15 cellular contexts compared by ENCODE assay signal in the genomic region with DNA sequence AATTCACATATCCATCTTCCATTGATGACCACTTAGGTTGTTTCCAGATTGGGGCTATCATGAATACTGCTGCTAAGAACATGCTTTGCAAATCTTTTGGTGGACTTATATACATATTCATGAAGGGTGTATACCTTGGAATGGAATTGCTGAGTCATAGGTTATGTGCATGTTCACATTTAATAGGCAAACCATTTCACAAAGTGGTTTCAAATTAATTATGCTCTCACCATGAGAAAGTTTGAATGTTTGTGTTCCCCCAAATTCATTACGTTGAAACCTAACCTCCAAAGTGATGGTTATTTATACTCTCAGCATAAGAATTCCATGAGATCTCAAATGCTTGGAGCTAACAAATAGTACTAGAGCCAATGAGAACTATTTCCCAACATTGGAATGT.
A peak's percentile ranks its signal among the peaks of the same experiment; 100 is the strongest.
DNase-seq lines count a peak whose midpoint lies in the region; ATAC-seq and TF ChIP-seq lines count a peak whose summit lies in the region.
"Had no signal": no experiment of that assay in that cellular context is flagged by ENCODE, and none has a peak within 500 bp of the region (broad histone marks: within the 10 kb centered on the region; RNA-seq: fewer than 3 reads in every experiment).

No MANE protein-coding gene starts in this region.

- in situ Hi-C loops in GM23248 (cut with MboI), result no loop called here

- POLR2A ChIA-PET in PC-3 (lab: Charles Lee; ENCODE audit: unreplicated experiment), result no interaction called here

- peaks cover 13% of the 10 kb centered on the region for H3K4me1 ChIP-seq in GM23248 (ENCODE audit: insufficient read depth)
- no peaks in the 10 kb centered on the region for H3K4me1 ChIP-seq in PC-3 (ENCODE audit: insufficient read depth, low read length)

- peaks cover 9% of the 10 kb centered on the region for H3K36me3 Mint-ChIP-seq in progenitor cell of endocrine pancreas (ENCODE audit: insufficient read depth)

- no peaks in the 10 kb centered on the region for H3K9me3 ChIP-seq in GM23248 (ENCODE audit: low read depth)
- H3K9me3 ChIP-seq in PC-3 (ENCODE audit: low read length), result no peaks in the 10 kb centered on the region

- no TSS peak for BruUV-seq in PC-3 (replicated peaks; lab: Mats Ljungman, UMichigan)

- H3K4me3 ChIP-seq in GM23248 (no peak overlapping the region), PC-3 (ENCODE audit: low read length) (no peak overlapping the region), choroid plexus epithelial cell (ENCODE audit: low read depth, low read length) (no peak overlapping the region)

- DNase-seq in GM23248 (peak; percentile 4), PC-3 (peak; percentile 10), choroid plexus epithelial cell (ENCODE audit: low read depth) (peak; percentile 48), kidney tubule cell (ENCODE audit: low spot score) (peak; percentile 13), progenitor cell of endocrine pancreas (ENCODE audit: low spot score, unreplicated experiment) (no peak), retina (no peak)
- DNase-seq in stimulated activated CD4-positive, alpha-beta T cell treated with anti-CD3 and anti-CD28 coated beads, Interleukin-12 subunit alpha, Interleukin-12 subunit beta, amount 100 ng/mL, for 4 hours, result no peak
- DNase-seq: CD8-positive, alpha-beta T cell; EL; KBM-7; NCI-H1105; NCI-H1694 treated with DMSO at 0.1 percent for 48 hours; NCI-H446 treated with DMSO at 0.1 percent for 48 hours; NCI-H774; SHP77 treated with DMSO at 0.1 percent for 48 hours had no signal

- CTCF ChIA-PET in PC-3 (lab: Charles Lee), result no interaction called here

- H3K27me3 Mint-ChIP-seq in progenitor cell of endocrine pancreas, result no peaks in the 10 kb centered on the region

- H3K36me3 ChIP-seq in GM23248 (ENCODE audit: low read depth) (no peaks in the 10 kb centered on the region; the same call in 1 of the 2 replicates), PC-3 (ENCODE audit: low read depth, low read length) (no peaks in the 10 kb centered on the region)

- H3K9ac ChIP-seq in GM23248 (no peak overlapping the region), PC-3 (ENCODE audit: low read length) (no peak overlapping the region)

- peaks cover 11% of the 10 kb centered on the region for H3K4me1 Mint-ChIP-seq in progenitor cell of endocrine pancreas (ENCODE audit: low read depth)

- H3K27me3 ChIP-seq in GM23248 (replicated peaks; ENCODE audit: insufficient read depth) (no peaks in the 10 kb centered on the region), PC-3 (ENCODE audit: low read length) (no peaks in the 10 kb centered on the region)

- ATAC-seq in PC-3, result no peak
- ATAC-seq: CD8-positive, alpha-beta T cell had no signal

- no peak overlapping the region for H3K27ac ChIP-seq in GM23248
- H3K27ac ChIP-seq in PC-3 (ENCODE audit: low read length), result no peak overlapping the region

- intact Hi-C loops in PC-3 (cut with micrococcal nuclease), result no loop called here

- TF ChIP-seq CTCF in PC-3 (conservative IDR thresholded peaks at IDR 0.05; ENCODE audit: low read depth, low read length) (no peak), choroid plexus epithelial cell (conservative IDR thresholded peaks at IDR 0.05; ENCODE audit: low read depth, low read length) (no peak), progenitor cell of endocrine pancreas (IDR thresholded peaks at IDR 0.05; ENCODE audit: unreplicated experiment) (no peak)

- no peak overlapping the region for H3K27ac Mint-ChIP-seq in progenitor cell of endocrine pancreas
- H3K27ac Mint-ChIP-seq: CD8-positive, alpha-beta T cell had no signal

- no peak overlapping the region for H2AFZ ChIP-seq in GM23248
- no peak overlapping the region for H2AFZ ChIP-seq in PC-3 (ENCODE audit: low read length)

- H3K4me2 ChIP-seq in GM23248 (ENCODE audit: unreplicated experiment) (no peak overlapping the region), PC-3 (ENCODE audit: low read length) (no peak overlapping the region)

- no peaks in the 10 kb centered on the region for H3K9me3 Mint-ChIP-seq in progenitor cell of endocrine pancreas (ENCODE audit: low read depth)

- H3K9me2 ChIP-seq in GM23248 (ENCODE audit: insufficient read depth) (no peaks in the 10 kb centered on the region), PC-3 (replicated peaks; ENCODE audit: low read length) (no peaks in the 10 kb centered on the region)

- H4K20me1 ChIP-seq in GM23248 (ENCODE audit: insufficient read depth), result no peaks in the 10 kb centered on the region
- no peaks in the 10 kb centered on the region for H4K20me1 ChIP-seq in PC-3 (ENCODE audit: low read length)

- 97 to 100% methylated on average over 1 of the region's 1 CpG for WGBS in GM23248 (ENCODE audit: low coverage in 1 of 2, low lambda C conversion rate in 2 of 2, missing lambda C conversion rate in 2 of 2), 2 experiments

- H3K4me3 Mint-ChIP-seq in progenitor cell of endocrine pancreas (ENCODE audit: low read depth), result no peak overlapping the region
- H3K4me3 Mint-ChIP-seq: CD8-positive, alpha-beta T cell had no signal

- H3F3A ChIP-seq in GM23248 (ENCODE audit: insufficient read depth) (no peaks in the 10 kb centered on the region), PC-3 (ENCODE audit: low read length, unreplicated experiment) (no peaks in the 10 kb centered on the region)

- H3K79me2 ChIP-seq in GM23248 (ENCODE audit: insufficient read depth), result no peaks in the 10 kb centered on the region
- H3K79me2 ChIP-seq in PC-3 (ENCODE audit: low read length), result no peaks in the 10 kb centered on the region

Comparison
In these comparisons a context has a peak if more than half of its experiments do, and no peak if none do; other contexts are left out.
1. DNase-seq: peak in GM23248 (single experiment), PC-3 (single experiment), choroid plexus epithelial cell (single experiment) and kidney tubule cell (single experiment); none in progenitor cell of endocrine pancreas (single experiment), retina (single experiment) and stimulated activated CD4-positive, alpha-beta T cell treated with anti-CD3 and anti-CD28 coated beads, Interleukin-12 subunit alpha, Interleukin-12 subunit beta, amount 100 ng/mL, for 4 hours (single experiment).